26 cellular contexts compared by ENCODE assay signal in genomic region chr19:10935371-10936059, GRCh38.
"Had no signal": no experiment of that assay in that cellular context is flagged by ENCODE, and none has a peak within 500 bp of the region (broad histone marks: within the 10 kb centered on the region; RNA-seq: fewer than 3 reads in every experiment).

No MANE protein-coding gene starts in this region.

- H3K9ac ChIP-seq: neural progenitor cell had no signal

- H3K4me3 Mint-ChIP-seq: neural progenitor cell; stimulated activated naive CD8-positive, alpha-beta T cell treated with anti-CD3 and anti-CD28 coated beads, Interleukin-15, amount 100 ng/mL, for 72 hours had no signal

- DNase-seq: activated CD4-positive, alpha-beta T cell treated with anti-CD3 and anti-CD28 coated beads, Interleukin-2, amount 50 U/mL, for 1 hour; activated CD8-positive, alpha-beta memory T cell treated with anti-CD3 and anti-CD28 coated beads, Interleukin-2, amount 50 U/mL, for 48 hours; activated effector memory CD4-positive, alpha-beta T cell treated with Interleukin-2 at 50 U/mL for 16 hours; activated naive CD4-positive, alpha-beta T cell treated with anti-CD3 and anti-CD28 coated beads, Interleukin-2, amount 50 U/mL, for 16 hours; activated T-cell treated with anti-CD3 and anti-CD28 coated beads, Interleukin-2, amount 50 U/mL, for 48 hours; aorta; cortex of kidney; effector CD4-positive, alpha-beta T cell; gastrocnemius medialis; heart left ventricle; kidney; left lung; mammary epithelial cell; ovary; psoas muscle; right cardiac atrium; stimulated activated CD4-positive, alpha-beta T cell treated with anti-CD3 and anti-CD28 coated beads, Interleukin-15, amount 100 ng/mL, for 24 hours; stimulated activated CD4-positive, alpha-beta T cell treated with anti-CD3 and anti-CD28 coated beads, Interleukin-4, amount 100 ng/mL, for 1 hour; stimulated activated naive CD8-positive, alpha-beta T cell treated with anti-CD3 and anti-CD28 coated beads, Interleukin-15, amount 100 ng/mL, for 72 hours; T-helper 2 cell; transverse colon had no signal

- H3K27me3 Mint-ChIP-seq: stimulated activated naive CD8-positive, alpha-beta T cell treated with anti-CD3 and anti-CD28 coated beads, Interleukin-15, amount 100 ng/mL, for 72 hours had no signal

- H3K27ac ChIP-seq: gastrocnemius medialis, heart left ventricle, left lung, neural progenitor cell, ovary, psoas muscle, skin epidermis, suprapubic skin, transverse colon, vagina had no signal

- H3K27me3 ChIP-seq: gastrocnemius medialis, heart left ventricle, left lung, neural progenitor cell, ovary, suprapubic skin, transverse colon, vagina had no signal

- H3K27ac Mint-ChIP-seq: neural progenitor cell; stimulated activated naive CD8-positive, alpha-beta T cell treated with anti-CD3 and anti-CD28 coated beads, Interleukin-15, amount 100 ng/mL, for 72 hours had no signal

- H3K4me3 ChIP-seq: gastrocnemius medialis, heart left ventricle, left lung, neural progenitor cell, ovary, psoas muscle, skin epidermis, suprapubic skin, transverse colon, vagina had no signal

- ATAC-seq: esophagus mucosa; gastrocnemius medialis; left lung; psoas muscle; right cardiac atrium; stimulated activated naive CD8-positive, alpha-beta T cell treated with anti-CD3 and anti-CD28 coated beads, Interleukin-15, amount 100 ng/mL, for 72 hours had no signal

- H2AFZ ChIP-seq: neural progenitor cell had no signal

- H3K36me3 Mint-ChIP-seq: neural progenitor cell had no signal

- H3K4me1 ChIP-seq: neural progenitor cell had no signal

- H3K36me3 ChIP-seq: neural progenitor cell, ovary, transverse colon, vagina had no signal

- H3K9me3 Mint-ChIP-seq: neural progenitor cell; stimulated activated naive CD8-positive, alpha-beta T cell treated with anti-CD3 and anti-CD28 coated beads, Interleukin-15, amount 100 ng/mL, for 72 hours had no signal

- H3K4me2 ChIP-seq: neural progenitor cell had no signal

- H3K9me3 ChIP-seq: gastrocnemius medialis, heart left ventricle, left lung, ovary, psoas muscle, suprapubic skin, transverse colon, vagina had no signal
